In the genomic region with DNA sequence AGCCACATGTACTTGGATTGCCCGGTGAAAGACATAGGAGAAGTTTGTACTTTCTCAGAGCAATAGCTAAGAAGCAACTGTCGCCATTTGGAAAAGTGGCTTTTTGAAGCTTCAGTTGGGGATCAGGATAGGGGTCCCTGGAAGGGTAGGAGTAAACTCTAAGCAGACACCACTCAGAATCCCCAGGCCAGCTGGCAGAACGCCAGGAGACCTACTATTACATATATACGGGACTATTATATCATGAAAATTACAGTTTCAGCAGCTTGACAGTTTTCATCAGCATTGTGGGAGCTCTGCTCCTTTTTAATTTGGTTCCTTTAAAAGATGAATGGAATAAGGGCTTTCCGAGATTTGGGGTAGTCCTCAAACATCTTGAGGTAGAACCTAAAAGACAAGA, we compare ENCODE assay signal across 25 cellular contexts. TPM values are rescaled to one million over a fixed set of nuclear protein-coding genes. Genes with fewer than 3 reads are reported as not detected.
"Had no signal": no experiment of that assay in that cellular context is flagged by ENCODE, and none has a peak within 500 bp of the region (broad histone marks: within the 10 kb centered on the region; RNA-seq: fewer than 3 reads in every experiment).

No MANE protein-coding gene starts in this region.

- H3K36me3 ChIP-seq: brain microvascular endothelial cell, heart left ventricle had no signal

- H3K27me3 ChIP-seq: brain microvascular endothelial cell, heart left ventricle had no signal

- H3K9me3 ChIP-seq: heart left ventricle had no signal

- ATAC-seq: activated CD8-positive, alpha-beta T cell treated with anti-CD3 and anti-CD28 coated beads for 36 hours; activated T-cell treated with anti-CD3 and anti-CD28 coated beads, Interleukin-2, amount 50 U/mL, for 4 hours; activated T-helper 17 cell treated with anti-CD3 and anti-CD28 coated beads, Interleukin-2, amount 50 U/mL, for 72 hours; esophagus mucosa; heart left ventricle; T-helper 17 cell had no signal

- H3K4me1 ChIP-seq: heart left ventricle had no signal

- DNase-seq: activated CD4-positive, alpha-beta T cell treated with anti-CD3 and anti-CD28 coated beads for 4 hours; activated CD4-positive, alpha-beta T cell treated with anti-CD3 and anti-CD28 coated beads, Interleukin-2, amount 50 U/mL, for 1 hour; activated CD4-positive, alpha-beta T cell treated with anti-CD3 and anti-CD28 coated beads, Interleukin-2, amount 50 U/mL, for 48 hours; activated CD4-positive, CD25-positive, alpha-beta regulatory T cell; activated CD4-positive, CD25-positive, alpha-beta regulatory T cell treated with anti-CD3 and anti-CD28 coated beads, Interleukin-2, amount 50 U/mL, for 72 hours; activated CD8-positive, alpha-beta memory T cell treated with anti-CD3 and anti-CD28 coated beads for 24 hours; activated CD8-positive, alpha-beta T cell treated with anti-CD3 and anti-CD28 coated beads for 36 hours; activated effector memory CD4-positive, alpha-beta T cell treated with Interleukin-2 at 50 U/mL for 16 hours; activated gamma-delta T cell treated with Interleukin-2 at 50 U/mL for 16 hours; activated naive CD4-positive, alpha-beta T cell treated with anti-CD3 and anti-CD28 coated beads, Interleukin-2, amount 50 U/mL, for 16 hours; activated naive CD4-positive, alpha-beta T cell treated with Interleukin-2 at 50 U/mL for 16 hours; activated T-cell treated with anti-CD3 and anti-CD28 coated beads, Interleukin-2, amount 50 U/mL, for 4 hours; amniotic stem cell; anterior cingulate cortex; brain microvascular endothelial cell; dorsolateral prefrontal cortex; effector memory CD4-positive, alpha-beta T cell; endodermal cell; glutamatergic neuron; heart left ventricle; T-helper 17 cell; T1000 had no signal

- H3K4me3 ChIP-seq: coronary artery, dorsolateral prefrontal cortex, heart left ventricle had no signal

RNA-seq across cellular contexts. Expression of a gene that starts 54.9 kb away (rescaled TPM):
- polyA plus RNA-seq: heart left ventricle had no signal
